24 cellular contexts compared by ENCODE assay signal in the genomic region with DNA sequence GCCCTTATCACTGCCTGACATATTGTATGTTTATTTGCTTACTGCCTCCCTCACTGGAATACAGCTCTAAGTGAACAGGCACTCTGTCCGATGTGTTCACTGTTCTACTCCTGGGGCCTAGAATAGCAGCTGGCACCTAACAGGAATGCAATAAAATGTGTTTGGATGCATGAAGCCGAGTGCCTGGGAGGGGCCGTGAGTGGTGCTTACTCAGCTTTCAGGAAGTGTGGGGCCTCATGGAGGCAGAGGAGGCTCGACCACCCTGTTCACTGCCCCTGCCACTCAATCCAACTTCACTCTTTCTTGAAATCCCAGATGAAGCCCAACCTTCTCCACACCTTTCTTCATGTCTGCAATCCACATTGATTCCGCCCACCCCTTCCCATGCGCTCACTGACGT. TPM values are rescaled to one million over a fixed set of nuclear protein-coding genes. Genes with fewer than 3 reads are reported as not detected.
DNase-seq lines count a peak whose midpoint lies in the region; ATAC-seq and TF ChIP-seq lines count a peak whose summit lies in the region.
"Had no signal": no experiment of that assay in that cellular context is flagged by ENCODE, and none has a peak within 500 bp of the region (broad histone marks: within the 10 kb centered on the region; RNA-seq: fewer than 3 reads in every experiment).

No MANE protein-coding gene starts in this region.

- intact Hi-C loops in heart left ventricle (cut with DNase I) (no loop called here), cardiac septum (cut with DNase I) (no loop called here), heart right ventricle (cut with DNase I) (no loop called here), MCF 10A (cut with micrococcal nuclease) (no loop called here)

- no peak overlapping the region for H2BK12ac ChIP-seq in neuronal stem cell (ENCODE audit: low read length)

- H3K23ac ChIP-seq in neuronal stem cell (ENCODE audit: low read depth, low read length, poor library complexity): no peak overlapping the region

- no peak overlapping the region for H4K8ac ChIP-seq in neuronal stem cell (ENCODE audit: low read depth, low read length)

- no peak overlapping the region for H2AK5ac ChIP-seq in neuronal stem cell (ENCODE audit: low read depth, low read length)

- TF ChIP-seq POLR2A in heart left ventricle (IDR thresholded peaks at IDR 0.05): no peak

- peaks cover 19% of the 10 kb centered on the region for H3K9me3 Mint-ChIP-seq in MCF 10A (ENCODE audit: unreplicated experiment)

- H3K9me3 ChIP-seq in heart left ventricle (peaks cover 0 to 23% (median 12%) of the 10 kb centered on the region in 12 donors), heart right ventricle (peaks cover 0 to 30% (median 19%) of the 10 kb centered on the region in 11 donors), neuronal stem cell (replicated peaks in 1 of 2; ENCODE audit: control insufficient read depth in 2 of 2, insufficient read depth in 1 of 2, low read depth in 1 of 2, low read length in 2 of 2) (peaks cover 25 to 34% of the 10 kb centered on the region in 2 donors)

- no peaks in the 10 kb centered on the region for H3K79me1 ChIP-seq in neuronal stem cell (ENCODE audit: low read depth, low read length)

- H3K4me2 ChIP-seq in neuronal stem cell (ENCODE audit: insufficient read depth, low read length, poor library complexity, severe bottlenecking): no peak overlapping the region

- H3K4ac ChIP-seq in neuronal stem cell (ENCODE audit: low read length): no peak overlapping the region

- H3K14ac ChIP-seq in neuronal stem cell (ENCODE audit: low read length): peak overlapping the region; percentile 47

- H3K27me3 Mint-ChIP-seq in MCF 10A (ENCODE audit: insufficient read depth, unreplicated experiment): no peaks in the 10 kb centered on the region

- H3K4me3 ChIP-seq in heart left ventricle (no peak overlapping the region), heart right ventricle (no peak overlapping the region), neuronal stem cell (ENCODE audit: low read length in 2 of 2) (no peak overlapping the region)
- H3K4me3 ChIP-seq: Peyer's patch had no signal

- no peak overlapping the region for H2BK120ac ChIP-seq in neuronal stem cell (ENCODE audit: low read depth, low read length)

- H3K18ac ChIP-seq in neuronal stem cell (ENCODE audit: low read length): no peak overlapping the region

- BruUV-seq in MCF 10A (replicated peaks; lab: Mats Ljungman, UMichigan): no TSS peak

- DNase-seq in heart left ventricle (peak in 3 of 5 donors; percentile 4 to 26 (median 14)), cardiac septum (ENCODE audit: low spot score) (no peak), heart right ventricle (no peak), neuronal stem cell (ENCODE audit: low spot score) (no peak), H4 (ENCODE audit: low spot score) (no peak), MCF 10A (ENCODE audit: unreplicated experiment) (no peak)
- DNase-seq: AML-193, EL, GF-D8, H9, HFFc6, KG1, NCI-H1105 treated with DMSO at 0.1 percent for 48 hours, NCI-H2081, NCI-H2171, NCI-H345, NCI-H524 treated with DMSO at 0.1 percent for 48 hours, NCI-H82, Peyer's patch had no signal

- TF ChIP-seq CTCF in heart left ventricle (IDR thresholded peaks at IDR 0.05): no peak
- TF ChIP-seq CTCF in heart right ventricle (IDR thresholded peaks at IDR 0.05): no peak
- TF ChIP-seq CTCF in MCF 10A (IDR thresholded peaks at IDR 0.05; ENCODE audit: unreplicated experiment): no peak

- no peaks in the 10 kb centered on the region for H3K4me1 Mint-ChIP-seq in MCF 10A (ENCODE audit: insufficient read depth, unreplicated experiment)
- H3K4me1 Mint-ChIP-seq: H9 had no signal

- H3K27me3 ChIP-seq in heart left ventricle (no peaks in the 10 kb centered on the region), heart right ventricle (no peaks in the 10 kb centered on the region), neuronal stem cell (ENCODE audit: control insufficient read depth in 3 of 3, insufficient read depth in 3 of 3, low read depth in 1 of 3, low read length in 3 of 3) (no peaks in the 10 kb centered on the region)
- H3K27me3 ChIP-seq: Peyer's patch had no signal

- H3K27ac ChIP-seq in heart left ventricle (no peak overlapping the region), heart right ventricle (no peak overlapping the region), neuronal stem cell (replicated peaks; ENCODE audit: low read length) (no peak overlapping the region)
- H3K27ac ChIP-seq: C4-2B, HL-60, Peyer's patch had no signal

- WGBS in heart left ventricle, 4 donors: 82 to 89% (median 84%) methylated on average over 7 of the region's 7 CpGs
- WGBS in heart right ventricle, 2 donors: 79 to 90% methylated on average over 7 of the region's 7 CpGs
- WGBS in neuronal stem cell (ENCODE audit: extremely low coverage in 2 of 2, insufficient read length in 2 of 2, insufficient replicate concordance in 1 of 2), 2 donors: no CpG with 5 or more reads among the region's 7 CpGs

- H3K36me3 ChIP-seq in heart left ventricle (peaks cover 3 to 91% (median 67%) of the 10 kb centered on the region in 9 donors), heart right ventricle (peaks cover 0 to 92% (median 45%) of the 10 kb centered on the region in 9 donors), neuronal stem cell (replicated peaks in 1 of 2; ENCODE audit: control insufficient read depth in 2 of 2, insufficient read depth in 2 of 2, low read length in 2 of 2) (peaks cover 54 to 94% of the 10 kb centered on the region in 2 donors)

- no peak overlapping the region for H4K91ac ChIP-seq in neuronal stem cell (ENCODE audit: low read depth, low read length, poor library complexity)

- H2AFZ ChIP-seq in neuronal stem cell (ENCODE audit: low read length): no peak overlapping the region

- no peak overlapping the region for H2BK15ac ChIP-seq in neuronal stem cell (ENCODE audit: low read length)

- CTCF ChIA-PET in MCF 10A (lab: Yijun Ruan, JAX): no interaction called here

- no peak overlapping the region for H3K4me3 Mint-ChIP-seq in MCF 10A (ENCODE audit: unreplicated experiment)
- H3K4me3 Mint-ChIP-seq: H9, HFFc6 had no signal

- no peak overlapping the region for H3K27ac Mint-ChIP-seq in MCF 10A (ENCODE audit: low read depth, unreplicated experiment)
- H3K27ac Mint-ChIP-seq: HFFc6 had no signal

- peak; percentile 14 to 63 (median 42) for ATAC-seq in heart left ventricle
- peak in 6 of 8 donors; percentile 17 to 55 (median 32) for ATAC-seq in heart right ventricle
- ATAC-seq in GM21717 (IDR thresholded peaks at IDR 0.05; ENCODE audit: unreplicated experiment): no peak
- no peak for ATAC-seq in GM21786 (IDR thresholded peaks at IDR 0.05; ENCODE audit: unreplicated experiment)
- ATAC-seq: HepG2 had no signal

- H3K9ac ChIP-seq in neuronal stem cell (ENCODE audit: low read depth, low read length, poor library complexity): no peak overlapping the region

- peaks cover 81% of the 10 kb centered on the region for H3K36me3 Mint-ChIP-seq in MCF 10A (ENCODE audit: insufficient read depth, unreplicated experiment)

- POLR2A ChIA-PET in MCF 10A (lab: Yijun Ruan, JAX): interaction anchor here (0.9 to 1.1 kb wide), 2 partner anchors 10 to 20 kb away, joined by 3 to 4 read pairs; no protein-coding TSS in a partner anchor

- H3K4me1 ChIP-seq in heart left ventricle (peaks cover 0 to 5% (median 0%) of the 10 kb centered on the region in 12 donors), heart right ventricle (peaks cover 0 to 12% (median 0%) of the 10 kb centered on the region in 9 donors), neuronal stem cell (ENCODE audit: control insufficient read depth in 2 of 2, insufficient read depth in 1 of 2, low read depth in 1 of 2, low read length in 2 of 2) (no peaks in the 10 kb centered on the region)
- H3K4me1 ChIP-seq: Peyer's patch had no signal

- H2BK5ac ChIP-seq in neuronal stem cell (ENCODE audit: low read length): no peak overlapping the region

RNA-seq across cellular contexts. Expression of a gene that starts 21.5 kb away (rescaled TPM):
- total RNA-seq in heart left ventricle (10 to 100 TPM; 29.3 to 68.9 (median 43.1) TPM), cardiac septum (41.3 TPM), heart right ventricle (10 to 100 TPM; 26.0 to 52.1 (median 33.7) TPM), MCF 10A (2022) (162 and 166 TPM in 2 replicates)
- polyA plus RNA-seq in heart left ventricle (10 to 100 TPM; 31.1 to 49.9 TPM), heart right ventricle (10 to 100 TPM; 31.0 to 31.4 TPM)
- polyA plus RNA-seq in neuronal stem cell (2013, experiment 1 of 2): 41.1 TPM
- polyA plus RNA-seq in neuronal stem cell (2013, experiment 2 of 2): 39.6 TPM
- 32.1 and 37.5 TPM in 2 replicates for total RNA-seq in H4 (2014; rRNA removed; shearing (Covaris generic))

RNA-seq across cellular contexts. Expression of a gene that starts 27.6 kb away (rescaled TPM):
- total RNA-seq in heart left ventricle: 10 to 100 TPM in 6 of 9 donors, 1 to 10 TPM in 3; 8.5 to 14.4 (median 12.3) TPM
- polyA plus RNA-seq in heart left ventricle: 10 to 100 TPM; 10.4 to 24.1 TPM
- 15.3 TPM for total RNA-seq in cardiac septum
- 10 to 100 TPM in 8 of 10 donors, 1 to 10 TPM in 2; 6.6 to 14.4 (median 12.7) TPM for total RNA-seq in heart right ventricle
- polyA plus RNA-seq in heart right ventricle: 10 to 100 TPM; 12.6 to 45.1 TPM
- 39.6 TPM for polyA plus RNA-seq in neuronal stem cell (2013, experiment 1 of 2)
- polyA plus RNA-seq in neuronal stem cell (2013, experiment 2 of 2): 39.2 TPM
- total RNA-seq in H4 (2014; rRNA removed; shearing (Covaris generic)): 3.8 and 16.8 TPM in 2 replicates
- total RNA-seq in MCF 10A (2022): 40.3 and 42.8 TPM in 2 replicates

Comparison
In these comparisons a context has a peak if more than half of its experiments do, and no peak if none do; other contexts are left out.
1. DNase-seq: peak in heart left ventricle (3 of 5); none in cardiac septum (single experiment), heart right ventricle (0 of 2), neuronal stem cell (single experiment), H4 (single experiment) and MCF 10A (single experiment).
2. ATAC-seq: peak in heart left ventricle (4 of 4) and heart right ventricle (6 of 8); none in GM21717 (single experiment) and GM21786 (single experiment).